Comparison of ENCODE assay signal across 9 cellular contexts in the genomic region with DNA sequence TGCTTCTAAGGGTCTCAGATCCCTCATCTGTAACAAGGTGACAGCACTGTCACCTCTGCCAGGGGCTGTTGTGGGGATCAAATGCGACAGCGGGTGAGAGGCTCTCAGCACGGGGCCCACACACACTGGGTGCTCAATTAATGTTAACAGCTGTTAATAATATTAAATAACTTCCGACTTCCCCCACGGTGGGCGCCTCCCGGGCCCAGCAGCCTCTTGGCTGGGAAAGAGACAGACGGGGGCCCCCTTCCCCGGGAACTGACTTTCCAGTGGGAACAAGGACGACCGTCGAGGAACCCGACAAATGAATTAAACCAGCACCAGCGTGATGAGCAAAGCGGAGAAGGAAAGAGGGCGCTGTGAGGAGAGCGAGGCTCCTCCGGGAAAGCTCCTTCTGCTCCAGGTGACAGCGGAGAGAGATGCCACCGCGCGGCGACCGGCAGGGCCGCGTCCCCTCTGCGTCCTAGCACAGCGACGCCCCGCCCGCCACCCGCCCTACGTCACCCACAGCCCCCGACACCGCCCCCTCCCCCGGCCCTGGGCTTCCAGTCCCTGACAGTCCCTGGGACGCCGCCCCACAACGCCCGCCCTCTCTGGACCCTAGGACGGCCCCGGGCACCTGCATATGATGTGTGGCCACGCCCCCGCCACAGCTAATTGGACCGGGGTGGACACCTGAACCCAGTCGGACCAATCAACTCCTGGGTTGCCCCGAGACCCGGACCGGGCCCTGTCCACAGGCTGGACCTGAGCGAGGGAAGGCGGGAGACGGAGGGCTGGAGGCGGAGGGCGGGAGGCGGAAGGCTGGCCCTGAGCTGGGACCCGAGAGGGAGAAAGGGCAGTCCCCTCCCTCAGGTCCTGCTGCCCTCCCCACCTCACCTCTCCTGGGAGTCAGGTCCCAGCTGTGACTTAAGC. TPM values are rescaled to one million over a fixed set of nuclear protein-coding genes. Genes with fewer than 3 reads are reported as not detected.
DNase-seq lines count a peak whose midpoint lies in the region; ATAC-seq, FAIRE-seq and TF ChIP-seq lines count a peak whose summit lies in the region.
"Had no signal": no experiment of that assay in that cellular context is flagged by ENCODE, and none has a peak within 500 bp of the region (broad histone marks: within the 10 kb centered on the region; RNA-seq: fewer than 3 reads in every experiment).

No MANE protein-coding gene starts in this region.

- H3K9me3 Mint-ChIP-seq in MCF 10A (ENCODE audit: unreplicated experiment): no peaks in the 10 kb centered on the region
- H3K9me3 Mint-ChIP-seq in activated naive CD8-positive, alpha-beta T cell treated with anti-CD3 and anti-CD28 coated beads, Interleukin-2, amount 50 U/mL, for 24 hours: no peaks in the 10 kb centered on the region

- H3K27ac Mint-ChIP-seq in MCF 10A (ENCODE audit: low read depth, unreplicated experiment): no peak overlapping the region
- H3K27ac Mint-ChIP-seq in activated naive CD8-positive, alpha-beta T cell treated with anti-CD3 and anti-CD28 coated beads, Interleukin-2, amount 50 U/mL, for 24 hours: no peak overlapping the region

- no peaks in the 10 kb centered on the region for H3K9me3 ChIP-seq in breast epithelium
- no peaks in the 10 kb centered on the region for H3K9me3 ChIP-seq in HepG2 (ENCODE audit: low read length)
- no peaks in the 10 kb centered on the region for H3K9me3 ChIP-seq in vagina

- peak overlapping the region; percentile 65 for H3K4me2 ChIP-seq in HepG2 (ENCODE audit: low read depth, low read length)

- TF ChIP-seq CTCF in breast epithelium (IDR thresholded peaks at IDR 0.05) (no peak), MCF 10A (IDR thresholded peaks at IDR 0.05; ENCODE audit: unreplicated experiment) (no peak), HepG2 (CRISPR knock-in tag; IDR thresholded peaks at IDR 0.05) (peak; percentile 53), vagina (IDR thresholded peaks at IDR 0.05) (no peak)

- BruUV-seq in MCF 10A (replicated peaks; lab: Mats Ljungman, UMichigan) (no TSS peak), HepG2 (replicated peaks; lab: Mats Ljungman, UMichigan) (no TSS peak)

- no peaks in the 10 kb centered on the region for H3K79me2 ChIP-seq in HepG2 (ENCODE audit: insufficient read depth, low read length)

- no peak for FAIRE-seq in HepG2 (lab: Jason Lieb, UNC)

- POLR2A ChIA-PET in MCF 10A (lab: Yijun Ruan, JAX) (no interaction called here), HepG2 (lab: Yijun Ruan, JAX) (interaction anchor here (0.7 kb wide), 1 partner anchor 1320 kb away, joined by 3 read pairs; no protein-coding TSS in a partner anchor), HEK293T (lab: Yijun Ruan, JAX) (interaction anchor here (0.6 kb wide), 1 partner anchor 41 kb away, joined by 3 read pairs; no protein-coding TSS in a partner anchor)

- no peaks in the 10 kb centered on the region for H3K27me3 Mint-ChIP-seq in MCF 10A (ENCODE audit: insufficient read depth, unreplicated experiment)
- H3K27me3 Mint-ChIP-seq in activated naive CD8-positive, alpha-beta T cell treated with anti-CD3 and anti-CD28 coated beads, Interleukin-2, amount 50 U/mL, for 24 hours: peaks cover 60% of the 10 kb centered on the region

- H3K9ac ChIP-seq in HepG2 (ENCODE audit: insufficient read depth, low read depth, low read length): no peak overlapping the region

- peak overlapping the region in 2 of 3 donors; percentile 31 to 53 for H3K4me3 ChIP-seq in breast epithelium
- peak overlapping the region in 2 of 3 experiments; percentile 35 to 53; a peak in 4 of 6 replicates for H3K4me3 ChIP-seq in HepG2 (replicated peaks in 1 of 3; ENCODE audit: insufficient read depth in 1 of 3, low read depth in 2 of 3, low read length in 3 of 3)
- H3K4me3 ChIP-seq in vagina: peak overlapping the region in 1 of 2 donors; percentile 11

- intact Hi-C loops in breast epithelium (cut with DNase I; ENCODE audit: low total_unique reads): no loop called here
- intact Hi-C loops in MCF 10A (cut with micrococcal nuclease): no loop called here
- intact Hi-C loops in HepG2 (cut with micrococcal nuclease; ENCODE audit: unreplicated experiment): no loop called here
- intact Hi-C loops in vagina (cut with DNase I): no loop called here

- H2AFZ ChIP-seq in HepG2 (ENCODE audit: low read length): no peak overlapping the region

- H3K27me3 ChIP-seq in breast epithelium (peaks cover 0 to 12% of the 10 kb centered on the region in 2 donors), HepG2 (ENCODE audit: control insufficient read depth in 1 of 2, insufficient read depth in 2 of 2, low read length in 2 of 2) (peaks cover 1 to 2% of the 10 kb centered on the region in 2 experiments; a peak in 2 of 5 replicates), vagina (no peaks in the 10 kb centered on the region)

- no peaks in the 10 kb centered on the region for H4K20me1 ChIP-seq in HepG2 (ENCODE audit: insufficient read depth, low read length)

- CTCF ChIA-PET in MCF 10A (lab: Yijun Ruan, JAX): no interaction called here
- CTCF ChIA-PET in HepG2 (lab: Yijun Ruan, JAX; ENCODE audit: low intra/inter-chr PET ratio, low total read pairs): no interaction called here
- CTCF ChIA-PET in HEK293T (lab: Yijun Ruan, JAX): no interaction called here

- DNase-seq in breast epithelium (ENCODE audit: low spot score in 2 of 2): peak in 1 of 2 donors; percentile 80
- DNase-seq in MCF 10A (ENCODE audit: unreplicated experiment): no peak
- DNase-seq in activated naive CD8-positive, alpha-beta T cell treated with anti-CD3 and anti-CD28 coated beads, Interleukin-2, amount 50 U/mL, for 24 hours: peak; percentile 11
- DNase-seq in HepG2 (ENCODE audit: low spot score): peak; percentile 78
- DNase-seq in vagina (ENCODE audit: extremely low spot score in 2 of 2): no peak
- no peak for DNase-seq in HEK293T (ENCODE audit: extremely low spot score)

- H3K27ac ChIP-seq in breast epithelium (peak overlapping the region in 1 of 2 donors; percentile 49), HepG2 (ENCODE audit: extremely low read length, insufficient read depth, low read length) (no peak overlapping the region), vagina (peak overlapping the region; percentile 97)
- H3K27ac ChIP-seq: epithelial cell of prostate had no signal

- no peaks in the 10 kb centered on the region for H3K36me3 Mint-ChIP-seq in MCF 10A (ENCODE audit: insufficient read depth, unreplicated experiment)
- no peaks in the 10 kb centered on the region for H3K36me3 Mint-ChIP-seq in activated naive CD8-positive, alpha-beta T cell treated with anti-CD3 and anti-CD28 coated beads, Interleukin-2, amount 50 U/mL, for 24 hours (ENCODE audit: low read depth)

- H3K4me1 ChIP-seq in breast epithelium: peaks cover 0 to 7% of the 10 kb centered on the region in 2 donors
- H3K4me1 ChIP-seq in HepG2 (ENCODE audit: insufficient read depth, low read length): peaks cover 6% of the 10 kb centered on the region; the same call in 1 of the 2 replicates
- H3K4me1 ChIP-seq in vagina: peaks cover 60% of the 10 kb centered on the region

- WGBS in HepG2 (ENCODE audit: low lambda C conversion rate): 11% methylated on average over 32 of the region's 56 CpGs

- H3K4me3 Mint-ChIP-seq in MCF 10A (ENCODE audit: unreplicated experiment): no peak overlapping the region
- peak overlapping the region; percentile 29 for H3K4me3 Mint-ChIP-seq in activated naive CD8-positive, alpha-beta T cell treated with anti-CD3 and anti-CD28 coated beads, Interleukin-2, amount 50 U/mL, for 24 hours

- in situ Hi-C loops in HepG2 (cut with HindIII; ENCODE audit: extremely low pct_ligation_motif_present, low pct_unique_long_range_greater_than_20kb): loop anchor here (25.0 kb wide), 1 partner anchor 1348 kb away; no protein-coding TSS in a partner anchor

- no peak for TF ChIP-seq RAD21 in HepG2 (CRISPR knock-in tag; IDR thresholded peaks at IDR 0.05)

- peaks cover 6% of the 10 kb centered on the region for H3K4me1 Mint-ChIP-seq in MCF 10A (ENCODE audit: insufficient read depth, unreplicated experiment)
- H3K4me1 Mint-ChIP-seq in activated naive CD8-positive, alpha-beta T cell treated with anti-CD3 and anti-CD28 coated beads, Interleukin-2, amount 50 U/mL, for 24 hours: peaks cover 9% of the 10 kb centered on the region

- peak; percentile 40 for ATAC-seq in activated naive CD8-positive, alpha-beta T cell treated with anti-CD3 and anti-CD28 coated beads, Interleukin-2, amount 50 U/mL, for 24 hours
- ATAC-seq in HepG2 (peak; percentile 98), HG03521 (IDR thresholded peaks at IDR 0.05; ENCODE audit: unreplicated experiment) (no peak), HG03460 (IDR thresholded peaks at IDR 0.05; ENCODE audit: unreplicated experiment) (no peak)

- TF ChIP-seq POLR2A in breast epithelium (IDR thresholded peaks at IDR 0.05) (no peak), HepG2 (IDR thresholded peaks at IDR 0.05; ENCODE audit: insufficient read depth in 1 of 2, low read depth in 2 of 2, low read length in 2 of 2) (0 out of 4 replicates have a peak, but pooled peaks of 1 of the 2 experiments have one; percentile 50), vagina (IDR thresholded peaks at IDR 0.05) (no peak)

- H3K36me3 ChIP-seq in breast epithelium (no peaks in the 10 kb centered on the region), HepG2 (replicated peaks in 1 of 2; ENCODE audit: control insufficient read depth in 1 of 2, insufficient read depth in 2 of 2, low read length in 2 of 2) (no peaks in the 10 kb centered on the region), vagina (no peaks in the 10 kb centered on the region)

- TF ChIP-seq EP300 in HepG2 (IDR thresholded peaks at IDR 0.05; ENCODE audit: low read depth in 2 of 2, low read length in 2 of 2) (no peak), HepG2 (CRISPR knock-in tag; IDR thresholded peaks at IDR 0.05; ENCODE audit: borderline replicate concordance) (no peak)

RNA-seq across cellular contexts. Expression of a gene that starts 38.2 kb away (rescaled TPM):
- not detected for total RNA-seq in breast epithelium
- 0.32 and 0.47 TPM in 2 replicates for total RNA-seq in MCF 10A (2022)
- 0.04 TPM in 1 of 2 replicates, not detected in the other for total RNA-seq in HepG2 (2016; rRNA removed; fragmentation: Illumina TruSeq; extraction: Trizol)
- not detected in 2 replicates for total RNA-seq in HepG2 (2016; cell fraction: cytosol; rRNA removed; fragmentation: Illumina TruSeq; extraction: Trizol; ENCODE audit: low read depth)
- total RNA-seq in HepG2 (2016; cell fraction: insoluble cytoplasmic fraction; rRNA removed; fragmentation: Illumina TruSeq; extraction: Trizol): not detected in 2 replicates
- total RNA-seq in HepG2 (2016; cell fraction: membrane; rRNA removed; fragmentation: Illumina TruSeq; extraction: Trizol): not detected in 2 replicates
- not detected in 2 replicates for total RNA-seq in HepG2 (2016; cell fraction: nucleus; rRNA removed; fragmentation: Illumina TruSeq; extraction: Trizol)
- 0.03 and 0.05 TPM in 2 replicates for polyA plus RNA-seq in HepG2 (2011; rRNA removed)
- 0.11 TPM in 1 of 2 replicates, not detected in the other for polyA plus RNA-seq in HepG2 (2011; cell fraction: cytosol; rRNA removed)
- polyA plus RNA-seq in HepG2 (2011; cell fraction: nucleus; rRNA removed): 0.66 and 0.77 TPM in 2 replicates
- polyA plus RNA-seq in HepG2 (2012): 0.05 TPM in 1 of 2 replicates, not detected in the other
- not detected in 2 replicates for polyA plus RNA-seq in HepG2 (2016; cell fraction: cytosol; fragmentation: Illumina TruSeq; extraction: Trizol; ENCODE audit: low read depth)
- polyA plus RNA-seq in HepG2 (2016; cell fraction: insoluble cytoplasmic fraction; fragmentation: Illumina TruSeq; extraction: Trizol; ENCODE audit: low read depth): not detected in 2 replicates
- polyA plus RNA-seq in HepG2 (2016; cell fraction: membrane; fragmentation: Illumina TruSeq; extraction: Trizol; ENCODE audit: low read depth): not detected in 2 replicates
- polyA plus RNA-seq in HepG2 (2016; cell fraction: nucleus; fragmentation: Illumina TruSeq; extraction: Trizol; ENCODE audit: insufficient read depth, low read depth): 0.26 TPM in 1 of 2 replicates, not detected in the other
- polyA minus RNA-seq in HepG2 (2011; rRNA and poly(A)+ RNA removed; ENCODE audit: low replicate concordance): 0.12 TPM in 1 of 2 replicates, not detected in the other
- not detected in 2 replicates for polyA minus RNA-seq in HepG2 (2011; cell fraction: cytosol; rRNA and poly(A)+ RNA removed)
- 0.12 and 0.26 TPM in 2 replicates for polyA minus RNA-seq in HepG2 (2011; cell fraction: nucleus; rRNA and poly(A)+ RNA removed)
- 0.49 TPM for total RNA-seq in vagina

Comparison
In these comparisons a context has a peak if more than half of its experiments do, and no peak if none do; other contexts are left out.
1. DNase-seq: peak in activated naive CD8-positive, alpha-beta T cell treated with anti-CD3 and anti-CD28 coated beads, Interleukin-2, amount 50 U/mL, for 24 hours (single experiment) and HepG2 (single experiment); none in MCF 10A (single experiment), vagina (0 of 2) and HEK293T (single experiment).
2. ATAC-seq: peak in activated naive CD8-positive, alpha-beta T cell treated with anti-CD3 and anti-CD28 coated beads, Interleukin-2, amount 50 U/mL, for 24 hours (single experiment) and HepG2 (single experiment); none in HG03521 (single experiment) and HG03460 (single experiment).